In the genomic region with DNA sequence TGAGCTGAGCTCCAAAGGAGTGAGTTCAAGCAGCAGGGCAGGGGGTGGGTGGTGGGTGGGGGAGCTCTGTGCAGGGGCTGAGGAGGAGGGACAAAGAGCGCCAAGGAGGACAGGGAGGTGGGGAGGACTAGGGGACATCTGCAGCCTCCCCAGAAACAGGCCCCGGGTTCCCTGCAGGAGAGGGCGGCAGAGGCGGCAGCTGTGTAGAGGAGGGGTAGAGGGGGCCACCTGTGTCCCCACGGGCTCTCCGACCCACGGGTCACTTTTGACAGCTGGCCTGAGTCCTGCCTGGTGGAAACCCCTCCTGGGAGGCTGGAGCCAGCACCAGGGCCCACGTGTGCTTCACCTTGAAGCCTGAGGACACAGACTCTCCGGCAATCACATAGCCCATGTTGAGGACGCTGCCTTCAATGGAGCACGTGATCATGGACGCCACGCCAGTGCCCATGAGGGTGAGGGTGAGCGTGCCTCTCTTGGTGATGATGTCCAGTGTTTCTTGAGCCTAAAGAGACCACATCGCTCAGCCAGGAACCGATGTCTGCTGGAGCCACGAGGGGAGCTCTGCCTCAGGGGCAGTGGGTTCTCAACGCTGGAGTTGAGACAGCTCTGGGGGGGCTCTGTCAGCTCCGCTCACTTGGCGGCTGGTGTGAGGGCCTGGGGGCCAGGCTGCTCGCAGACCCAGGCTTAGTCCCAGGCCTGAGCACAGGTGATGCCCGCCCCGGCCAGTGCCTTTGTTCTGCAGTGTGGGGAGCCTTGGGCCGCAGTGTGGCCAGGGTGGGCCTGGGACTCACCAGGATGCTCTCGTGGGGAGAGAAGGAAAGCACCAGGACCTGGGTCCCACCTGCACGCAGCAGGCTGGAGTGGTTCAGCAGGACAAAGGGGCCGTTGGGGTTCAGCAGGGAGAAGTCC, we compare ENCODE assay signal across 28 cellular contexts. TPM values are rescaled to one million over a fixed set of nuclear protein-coding genes. Genes with fewer than 3 reads are reported as not detected.
"Had no signal": no experiment of that assay in that cellular context is flagged by ENCODE, and none has a peak within 500 bp of the region (broad histone marks: within the 10 kb centered on the region; RNA-seq: fewer than 3 reads in every experiment).

No MANE protein-coding gene starts in this region.

- H3K36me3 Mint-ChIP-seq: activated naive CD4-positive, alpha-beta T cell treated with anti-CD3 and anti-CD28 coated beads, Interleukin-2, amount 10 ng/mL, durations not matched to agents 7 days and 5 days; brain; naive thymus-derived CD4-positive, alpha-beta T cell; neural progenitor cell; type B pancreatic cell had no signal

- H3K27ac ChIP-seq: dorsolateral prefrontal cortex, left ventricle myocardium inferior, neural progenitor cell, ovary, stomach had no signal

- FAIRE-seq: colon, frontal cortex had no signal

- H3K9me3 Mint-ChIP-seq: activated naive CD4-positive, alpha-beta T cell treated with anti-CD3 and anti-CD28 coated beads, Interleukin-2, amount 10 ng/mL, durations not matched to agents 7 days and 5 days; activated naive CD8-positive, alpha-beta T cell treated with anti-CD3 and anti-CD28 coated beads, Interleukin-2, amount 50 U/mL, for 24 hours; naive thymus-derived CD4-positive, alpha-beta T cell; neural progenitor cell; type B pancreatic cell had no signal

- H3K9me3 ChIP-seq: left ventricle myocardium inferior, ovary, stomach had no signal

- H2AFZ ChIP-seq: neural progenitor cell had no signal

- H3K4me2 ChIP-seq: neural progenitor cell, smooth muscle cell had no signal

- ATAC-seq: activated naive CD8-positive, alpha-beta T cell treated with anti-CD3 and anti-CD28 coated beads, Interleukin-2, amount 50 U/mL, for 24 hours; naive thymus-derived CD4-positive, alpha-beta T cell; sciatic nerve had no signal

- H3K27me3 Mint-ChIP-seq: activated naive CD4-positive, alpha-beta T cell treated with anti-CD3 and anti-CD28 coated beads, Interleukin-2, amount 10 ng/mL, durations not matched to agents 7 days and 5 days; activated naive CD8-positive, alpha-beta T cell treated with anti-CD3 and anti-CD28 coated beads, Interleukin-2, amount 50 U/mL, for 24 hours; brain; naive thymus-derived CD4-positive, alpha-beta T cell; type B pancreatic cell had no signal

- H3K4me3 ChIP-seq: dorsolateral prefrontal cortex, left ventricle myocardium inferior, neural progenitor cell, ovary, smooth muscle cell, stomach had no signal

- H3K4me3 Mint-ChIP-seq: activated naive CD4-positive, alpha-beta T cell treated with anti-CD3 and anti-CD28 coated beads, Interleukin-2, amount 10 ng/mL, durations not matched to agents 7 days and 5 days; activated naive CD8-positive, alpha-beta T cell treated with anti-CD3 and anti-CD28 coated beads, Interleukin-2, amount 50 U/mL, for 24 hours; brain; naive thymus-derived CD4-positive, alpha-beta T cell; neural progenitor cell; type B pancreatic cell had no signal

- H3K4me1 ChIP-seq: stomach had no signal

- H3K4me1 Mint-ChIP-seq: activated naive CD4-positive, alpha-beta T cell treated with anti-CD3 and anti-CD28 coated beads, Interleukin-2, amount 10 ng/mL, durations not matched to agents 7 days and 5 days; activated naive CD8-positive, alpha-beta T cell treated with anti-CD3 and anti-CD28 coated beads, Interleukin-2, amount 50 U/mL, for 24 hours; brain; naive thymus-derived CD4-positive, alpha-beta T cell; neural progenitor cell had no signal

- H3K27me3 ChIP-seq: dorsolateral prefrontal cortex, neural progenitor cell, ovary, stomach had no signal

- H3K27ac Mint-ChIP-seq: activated naive CD4-positive, alpha-beta T cell treated with anti-CD3 and anti-CD28 coated beads, Interleukin-2, amount 10 ng/mL, durations not matched to agents 7 days and 5 days; activated naive CD8-positive, alpha-beta T cell treated with anti-CD3 and anti-CD28 coated beads, Interleukin-2, amount 50 U/mL, for 24 hours; brain; naive thymus-derived CD4-positive, alpha-beta T cell; neural progenitor cell; type B pancreatic cell had no signal

- H3K9ac ChIP-seq: neural progenitor cell had no signal

- DNase-seq: activated CD4-positive, alpha-beta T cell treated with anti-CD3 and anti-CD28 coated beads, Interleukin-2, amount 50 U/mL, for 1 hour; activated CD8-positive, alpha-beta memory T cell treated with anti-CD3 and anti-CD28 coated beads for 24 hours; activated CD8-positive, alpha-beta memory T cell treated with anti-CD3 and anti-CD28 coated beads, Interleukin-2, amount 50 U/mL, for 48 hours; activated effector memory CD4-positive, alpha-beta T cell treated with Interleukin-2 at 50 U/mL for 16 hours; activated naive CD4-positive, alpha-beta T cell treated with anti-CD3 and anti-CD28 coated beads, Interleukin-2, amount 10 ng/mL, durations not matched to agents 7 days and 5 days; activated naive CD8-positive, alpha-beta T cell treated with anti-CD3 and anti-CD28 coated beads, Interleukin-2, amount 50 U/mL, for 24 hours; activated T-cell treated with anti-CD3 and anti-CD28 coated beads, Interleukin-2, amount 50 U/mL, for 48 hours; anterior cingulate cortex; central memory CD4-positive, alpha-beta T cell; dorsolateral prefrontal cortex; head of caudate nucleus; kidney glomerular epithelial cell; left ventricle myocardium inferior; mesenchymal stem cell; naive thymus-derived CD4-positive, alpha-beta T cell; stimulated activated CD4-positive, alpha-beta T cell treated with anti-CD3 and anti-CD28 coated beads, Interleukin-4, amount 100 ng/mL, for 1 hour; stomach; T1000 had no signal

- H3K36me3 ChIP-seq: left ventricle myocardium inferior, neural progenitor cell, ovary, stomach had no signal

RNA-seq across cellular contexts. Expression of gene TMEM52, which starts 6.6 kb away (rescaled TPM):
- total RNA-seq: T-helper 1 cell treated with Interleukin-12 subunit alpha and Interleukin-12 subunit beta and Interleukin-4 antibody, amounts not matched to agents 30 ng/mL and 1 ng/mL, for 36 hours had no signal

RNA-seq across cellular contexts. Expression of gene CALML6, which starts 10.6 kb away (rescaled TPM):
- total RNA-seq: frontal cortex; left ventricle myocardium inferior; pulmonary artery endothelial cell; stomach; T-helper 1 cell treated with Interleukin-12 subunit alpha and Interleukin-12 subunit beta and Interleukin-4 antibody, amounts not matched to agents 30 ng/mL and 1 ng/mL, for 36 hours had no signal
- polyA plus RNA-seq: naive thymus-derived CD4-positive, alpha-beta T cell had no signal
